ENCODE assay signal across 11 cellular contexts in the genomic region with DNA sequence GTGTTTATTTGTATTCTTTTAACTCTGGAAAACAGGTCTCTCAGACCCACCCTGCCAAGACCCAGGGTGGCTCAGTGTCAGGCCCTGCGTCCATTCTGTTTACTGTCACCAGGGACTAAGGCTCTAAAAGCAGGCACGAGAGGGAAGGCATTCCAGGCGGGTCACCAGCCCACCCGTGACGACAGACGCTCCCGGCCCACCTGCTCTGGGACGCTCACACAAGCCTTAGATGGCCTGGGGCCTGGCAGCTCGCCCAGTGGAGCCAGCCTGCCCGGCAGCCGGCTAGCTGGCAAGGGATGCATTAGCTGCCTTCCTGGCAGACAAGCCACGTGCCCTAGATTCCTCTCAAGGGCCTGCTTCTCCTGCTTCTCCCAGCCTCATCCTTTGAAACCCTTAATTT. TPM values are rescaled to one million over a fixed set of nuclear protein-coding genes. Genes with fewer than 3 reads are reported as not detected.
A peak's percentile ranks its signal among the peaks of the same experiment; 100 is the strongest.
DNase-seq lines count a peak whose midpoint lies in the region; ATAC-seq and TF ChIP-seq lines count a peak whose summit lies in the region.
"Had no signal": no experiment of that assay in that cellular context is flagged by ENCODE, and none has a peak within 500 bp of the region (broad histone marks: within the 10 kb centered on the region; RNA-seq: fewer than 3 reads in every experiment).

No MANE protein-coding gene starts in this region.

- no peak overlapping the region for H3K14ac ChIP-seq in neuronal stem cell (ENCODE audit: low read length)

- H3K36me3 ChIP-seq in neuronal stem cell (replicated peaks in 1 of 2; ENCODE audit: control insufficient read depth in 2 of 2, insufficient read depth in 2 of 2, low read length in 2 of 2): no peaks in the 10 kb centered on the region

- DNase-seq in COLO668 (lab: John Stamatoyannopoulos, UW; ENCODE audit: unreplicated experiment): peak; percentile 95
- DNase-seq in NCI-H2171 (lab: John Stamatoyannopoulos, UW): peak; percentile 13
- peak; percentile 64 to 97 (median 80) for DNase-seq in dorsolateral prefrontal cortex
- no peak for DNase-seq in neuronal stem cell (ENCODE audit: low spot score)
- DNase-seq in activated T-cell treated with anti-CD3 and anti-CD28 coated beads, Interleukin-2, amount 50 U/mL, for 48 hours: no peak
- DNase-seq: NCI-H187 had no signal

- H3K4me3 ChIP-seq in dorsolateral prefrontal cortex (peak overlapping the region in 6 of 59 donors; percentile 5 to 23 (median 16)), neuronal stem cell (ENCODE audit: low read length in 2 of 2) (no peak overlapping the region)

- intact Hi-C loops in dorsolateral prefrontal cortex (cut with DNase I): loop anchor here (5.0 to 10.0 kb wide), 4 partner anchors 44 to 731 kb away; a partner anchor contains a TSS

- no peaks in the 10 kb centered on the region for H3K9me3 ChIP-seq in neuronal stem cell (replicated peaks in 1 of 2; ENCODE audit: control insufficient read depth in 2 of 2, insufficient read depth in 1 of 2, low read depth in 1 of 2, low read length in 2 of 2)

- peak overlapping the region; percentile 10 for H2BK120ac ChIP-seq in neuronal stem cell (ENCODE audit: low read depth, low read length)

- TF ChIP-seq CTCF in dorsolateral prefrontal cortex (IDR thresholded peaks at IDR 0.05 in 54 of 56, conservative IDR thresholded peaks at IDR 0.05 in 2 of 56; ENCODE audit: low read depth in 1 of 56, partially characterized antibody in 56 of 56): peak in 3 of 56 donors; percentile 8 to 16 (median 15)

- H3K27me3 ChIP-seq in dorsolateral prefrontal cortex (no peaks in the 10 kb centered on the region), neuronal stem cell (ENCODE audit: control insufficient read depth in 3 of 3, insufficient read depth in 3 of 3, low read depth in 1 of 3, low read length in 3 of 3) (no peaks in the 10 kb centered on the region)

- H3K4ac ChIP-seq in neuronal stem cell (ENCODE audit: low read length): peak overlapping the region; percentile 24

- H2BK12ac ChIP-seq in neuronal stem cell (ENCODE audit: low read length): peak overlapping the region; percentile 30

- H2BK15ac ChIP-seq in neuronal stem cell (ENCODE audit: low read length): no peak overlapping the region

- peak overlapping the region; percentile 7 for H4K91ac ChIP-seq in neuronal stem cell (ENCODE audit: low read depth, low read length, poor library complexity)

- no peak overlapping the region for H3K4me2 ChIP-seq in neuronal stem cell (ENCODE audit: insufficient read depth, low read length, poor library complexity, severe bottlenecking)

- no peak overlapping the region for H4K8ac ChIP-seq in neuronal stem cell (ENCODE audit: low read depth, low read length)

- no peak overlapping the region for H2AFZ ChIP-seq in neuronal stem cell (ENCODE audit: low read length)

- no peak for ATAC-seq in GM18861 (IDR thresholded peaks at IDR 0.05; ENCODE audit: unreplicated experiment)
- ATAC-seq in HG03457 (IDR thresholded peaks at IDR 0.05; ENCODE audit: unreplicated experiment): no peak
- no peak for ATAC-seq in GM21737 (IDR thresholded peaks at IDR 0.05; ENCODE audit: unreplicated experiment)
- ATAC-seq: WTC11 had no signal

- H2BK5ac ChIP-seq in neuronal stem cell (ENCODE audit: low read length): no peak overlapping the region

- peaks cover 2 to 8% of the 10 kb centered on the region in 2 donors for H3K4me1 ChIP-seq in neuronal stem cell (ENCODE audit: control insufficient read depth in 2 of 2, insufficient read depth in 1 of 2, low read depth in 1 of 2, low read length in 2 of 2)

- H3K18ac ChIP-seq in neuronal stem cell (ENCODE audit: low read length): no peak overlapping the region

- WGBS in neuronal stem cell (ENCODE audit: extremely low coverage in 2 of 2, insufficient read length in 2 of 2, insufficient replicate concordance in 1 of 2), 2 donors: no CpG with 5 or more reads among the region's 12 CpGs

- no peak overlapping the region for H2AK5ac ChIP-seq in neuronal stem cell (ENCODE audit: low read depth, low read length)

- peaks cover 8% of the 10 kb centered on the region for H3K79me1 ChIP-seq in neuronal stem cell (ENCODE audit: low read depth, low read length)

- peak overlapping the region; percentile 35 for H3K9ac ChIP-seq in neuronal stem cell (ENCODE audit: low read depth, low read length, poor library complexity)

- peak overlapping the region; percentile 14 for H3K23ac ChIP-seq in neuronal stem cell (ENCODE audit: low read depth, low read length, poor library complexity)

- H3K27ac ChIP-seq in dorsolateral prefrontal cortex: peak overlapping the region in 44 of 59 donors; percentile 1 to 74 (median 46)
- H3K27ac ChIP-seq in neuronal stem cell (replicated peaks; ENCODE audit: low read length): no peak overlapping the region

RNA-seq across cellular contexts. Expression of a gene that starts 9.2 kb away (rescaled TPM):
- total RNA-seq in dorsolateral prefrontal cortex: 100 to 1,000 TPM in 82 of 120 experiments, 10 to 100 TPM in 38; 44.5 to 165 (median 114) TPM
- 13.1 TPM for polyA plus RNA-seq in neuronal stem cell (2013, experiment 1 of 2)
- polyA plus RNA-seq in neuronal stem cell (2013, experiment 2 of 2): 13.4 TPM
- total RNA-seq: activated T-helper 1 cell treated with anti-CD3 and anti-CD28 coated beads, Interleukin-12 subunit alpha, Interleukin-12 subunit beta, Interleukin-2, Interleukin-4 antibody, amounts not matched to agents 30 ng/mL and 10 ng/mL and 1 ng/mL, durations not matched to agents 14 hours and 24 hours and 36 hours had no signal

Comparison
In these comparisons a context has a peak if more than half of its experiments do, and no peak if none do; other contexts are left out.
1. DNase-seq: peak in COLO668 (single experiment), NCI-H2171 (single experiment) and dorsolateral prefrontal cortex (10 of 10); none in neuronal stem cell (single experiment) and activated T-cell treated with anti-CD3 and anti-CD28 coated beads, Interleukin-2, amount 50 U/mL, for 48 hours (0 of 2).